In the genomic region with DNA sequence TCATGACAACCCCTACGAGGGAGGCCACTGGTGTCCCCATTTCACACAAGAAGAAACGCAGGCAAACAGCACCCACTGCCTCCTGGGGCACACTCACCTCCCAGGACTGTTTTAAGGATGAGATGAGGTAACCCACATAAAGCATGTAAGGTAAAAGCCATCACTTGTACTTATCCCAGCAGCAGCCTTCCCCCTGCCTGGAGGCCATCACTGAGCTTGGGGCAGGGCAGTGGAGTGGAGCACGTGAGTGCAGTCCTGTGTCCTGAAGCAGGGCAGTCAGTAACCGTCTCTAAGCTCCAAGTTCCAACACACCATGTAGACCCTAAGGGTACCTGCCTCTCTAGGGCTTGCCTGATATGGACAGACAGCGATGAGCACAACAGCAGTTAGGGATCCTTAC, we compare ENCODE assay signal across 14 cellular contexts. TPM values are rescaled to one million over a fixed set of nuclear protein-coding genes. Genes with fewer than 3 reads are reported as not detected.
A peak's percentile ranks its signal among the peaks of the same experiment; 100 is the strongest.
DNase-seq lines count a peak whose midpoint lies in the region; ATAC-seq, FAIRE-seq and TF ChIP-seq lines count a peak whose summit lies in the region.
"Had no signal": no experiment of that assay in that cellular context is flagged by ENCODE, and none has a peak within 500 bp of the region (broad histone marks: within the 10 kb centered on the region; RNA-seq: fewer than 3 reads in every experiment).

No MANE protein-coding gene starts in this region.

- DNase-seq in CD8-positive, alpha-beta T cell: no peak
- DNase-seq in activated naive CD8-positive, alpha-beta T cell treated with anti-CD3 and anti-CD28 coated beads for 36 hours: no peak
- no peak for DNase-seq in naive thymus-derived CD4-positive, alpha-beta T cell
- DNase-seq in LoVo (ENCODE audit: low spot score) (no peak), H54 (ENCODE audit: insufficient read length, low spot score) (no peak), sigmoid colon (no peak)
- DNase-seq: activated CD4-positive, alpha-beta T cell treated with anti-CD3 and anti-CD28 coated beads, Interleukin-2, amount 50 U/mL, for 4 hours; NCI-H446; SHP77 treated with DMSO at 0.1 percent for 48 hours; stimulated activated CD4-positive, alpha-beta T cell treated with anti-CD3 and anti-CD28 coated beads, Interleukin-4, amount 100 ng/mL, for 4 hours; testis had no signal

- CTCF ChIA-PET in CD8-positive, alpha-beta T cell (lab: Charles Lee): no interaction called here
- CTCF ChIA-PET in naive thymus-derived CD4-positive, alpha-beta T cell (lab: Charles Lee): interaction anchor here (0.8 to 1.4 kb wide), 2 partner anchors 8 to 147 kb away, joined by 4 to 6 read pairs; no protein-coding TSS in a partner anchor

- H3K4me1 ChIP-seq in CD8-positive, alpha-beta T cell (ENCODE audit: insufficient read depth, low read length): peaks cover 7% of the 10 kb centered on the region
- H3K4me1 ChIP-seq in HUES64 (ENCODE audit: insufficient read depth, low read length) (peaks cover 4% of the 10 kb centered on the region; the same call in 1 of the 2 replicates), sigmoid colon (peaks cover 0 to 26% (median 15%) of the 10 kb centered on the region in 4 donors)
- peaks cover 4 to 14% of the 10 kb centered on the region in 2 donors for H3K4me1 ChIP-seq in naive thymus-derived CD4-positive, alpha-beta T cell (ENCODE audit: control insufficient read depth in 2 of 2, insufficient read depth in 2 of 2, low read length in 2 of 2)

- TF ChIP-seq EP300 in sigmoid colon (IDR thresholded peaks at IDR 0.05): no peak

- peaks cover 3% of the 10 kb centered on the region for H3K36me3 Mint-ChIP-seq in CD8-positive, alpha-beta T cell
- H3K36me3 Mint-ChIP-seq in activated naive CD8-positive, alpha-beta T cell treated with anti-CD3 and anti-CD28 coated beads for 36 hours: peaks cover 22% of the 10 kb centered on the region
- peaks cover 0 to 8% (median 4%) of the 10 kb centered on the region in 5 donors for H3K36me3 Mint-ChIP-seq in naive thymus-derived CD4-positive, alpha-beta T cell

- WGBS in HUES64: 74% methylated on average over 5 of the region's 5 CpGs
- 71% methylated on average over 5 of the region's 5 CpGs for WGBS in sigmoid colon, 2 donors

- H3K36me3 ChIP-seq in CD8-positive, alpha-beta T cell (ENCODE audit: insufficient read depth, low read length): no peaks in the 10 kb centered on the region
- peaks cover 18% of the 10 kb centered on the region for H3K36me3 ChIP-seq in HUES64 (ENCODE audit: insufficient read depth, low read length)
- H3K36me3 ChIP-seq in naive thymus-derived CD4-positive, alpha-beta T cell (ENCODE audit: control insufficient read depth in 2 of 3, insufficient read depth in 3 of 3, low read length in 3 of 3): peaks cover 0 to 4% (median 0%) of the 10 kb centered on the region in 3 experiments
- H3K36me3 ChIP-seq in sigmoid colon: no peaks in the 10 kb centered on the region

- intact Hi-C loops in CD8-positive, alpha-beta T cell (cut with DNase I, micrococcal nuclease): loop anchor here (5.0 kb wide), 3 partner anchors 142 to 788 kb away; a partner anchor contains a TSS
- intact Hi-C loops in naive thymus-derived CD4-positive, alpha-beta T cell (cut with micrococcal nuclease): loop anchor here (5.0 to 10.0 kb wide), 3 partner anchors 37 to 601 kb away; no protein-coding TSS in a partner anchor
- intact Hi-C loops in sigmoid colon (cut with DNase I): loop anchor here (10.0 kb wide), 1 partner anchor 219 kb away; no protein-coding TSS in a partner anchor

- H3K27me3 Mint-ChIP-seq in CD8-positive, alpha-beta T cell (ENCODE audit: low read depth): no peaks in the 10 kb centered on the region
- H3K27me3 Mint-ChIP-seq in activated naive CD8-positive, alpha-beta T cell treated with anti-CD3 and anti-CD28 coated beads for 36 hours: no peaks in the 10 kb centered on the region
- H3K27me3 Mint-ChIP-seq in naive thymus-derived CD4-positive, alpha-beta T cell: no peaks in the 10 kb centered on the region

- POLR2A ChIA-PET in CD8-positive, alpha-beta T cell (lab: Charles Lee): no interaction called here
- POLR2A ChIA-PET in naive thymus-derived CD4-positive, alpha-beta T cell (lab: Charles Lee): interaction anchor here (0.7 kb wide), 1 partner anchor 25 kb away, joined by 3 read pairs; a partner anchor contains a TSS

- peak overlapping the region; percentile 58 for H3K9ac ChIP-seq in HUES64 (ENCODE audit: low read depth, low read length)

- H3K9me3 ChIP-seq in CD8-positive, alpha-beta T cell (ENCODE audit: low read length): no peaks in the 10 kb centered on the region
- H3K9me3 ChIP-seq in HUES64 (ENCODE audit: insufficient read depth, low read depth, low read length) (no peaks in the 10 kb centered on the region), sigmoid colon (no peaks in the 10 kb centered on the region)
- no peaks in the 10 kb centered on the region for H3K9me3 ChIP-seq in naive thymus-derived CD4-positive, alpha-beta T cell (ENCODE audit: control insufficient read depth in 2 of 3, low read length in 3 of 3)
- H3K9me3 ChIP-seq: testis had no signal

- no peaks in the 10 kb centered on the region for H3K9me3 Mint-ChIP-seq in CD8-positive, alpha-beta T cell
- H3K9me3 Mint-ChIP-seq in activated naive CD8-positive, alpha-beta T cell treated with anti-CD3 and anti-CD28 coated beads for 36 hours: no peaks in the 10 kb centered on the region
- H3K9me3 Mint-ChIP-seq in naive thymus-derived CD4-positive, alpha-beta T cell: no peaks in the 10 kb centered on the region

- no peak for TF ChIP-seq POLR2A in H54 (IDR thresholded peaks at IDR 0.05; ENCODE audit: low read depth, low read length)
- no peak for TF ChIP-seq POLR2A in sigmoid colon (IDR thresholded peaks at IDR 0.05)

- peaks cover 14% of the 10 kb centered on the region for H3K4me1 Mint-ChIP-seq in CD8-positive, alpha-beta T cell (ENCODE audit: low read depth)
- H3K4me1 Mint-ChIP-seq in activated naive CD8-positive, alpha-beta T cell treated with anti-CD3 and anti-CD28 coated beads for 36 hours: peaks cover 17% of the 10 kb centered on the region
- peaks cover 5 to 36% (median 26%) of the 10 kb centered on the region in 7 donors for H3K4me1 Mint-ChIP-seq in naive thymus-derived CD4-positive, alpha-beta T cell

- peak overlapping the region; percentile 72 for H3K4me3 Mint-ChIP-seq in CD8-positive, alpha-beta T cell
- peak overlapping the region; percentile 80 for H3K4me3 Mint-ChIP-seq in activated naive CD8-positive, alpha-beta T cell treated with anti-CD3 and anti-CD28 coated beads for 36 hours
- H3K4me3 Mint-ChIP-seq in naive thymus-derived CD4-positive, alpha-beta T cell: peak overlapping the region; percentile 65 to 88 (median 74)

- TF ChIP-seq CTCF in CD8-positive, alpha-beta T cell (IDR thresholded peaks at IDR 0.05): no peak
- no peak for TF ChIP-seq CTCF in sigmoid colon (IDR thresholded peaks at IDR 0.05)

- no peak for FAIRE-seq in H54 (lab: Jason Lieb, UNC)

- no peak overlapping the region for H3K27ac ChIP-seq in CD8-positive, alpha-beta T cell (ENCODE audit: low read depth, low read length)
- no peak overlapping the region for H3K27ac ChIP-seq in HUES64 (ENCODE audit: low read depth, low read length)
- no peak overlapping the region for H3K27ac ChIP-seq in naive thymus-derived CD4-positive, alpha-beta T cell (ENCODE audit: low read depth, low read length)
- no peak overlapping the region for H3K27ac ChIP-seq in sigmoid colon
- H3K27ac ChIP-seq: testis had no signal

- no peak for ATAC-seq in CD8-positive, alpha-beta T cell
- no peak for ATAC-seq in naive thymus-derived CD4-positive, alpha-beta T cell
- ATAC-seq in GM18502 (IDR thresholded peaks at IDR 0.05; ENCODE audit: poor library complexity, unreplicated experiment): no peak
- ATAC-seq: esophagus mucosa had no signal

- H3K4me3 ChIP-seq in CD8-positive, alpha-beta T cell (ENCODE audit: low read depth, low read length): no peak overlapping the region
- H3K4me3 ChIP-seq in HUES64 (ENCODE audit: low read length): peak overlapping the region; percentile 31
- no peak overlapping the region for H3K4me3 ChIP-seq in naive thymus-derived CD4-positive, alpha-beta T cell (ENCODE audit: low read length)
- H3K4me3 ChIP-seq in sigmoid colon: no peak overlapping the region

- H3K27ac Mint-ChIP-seq in CD8-positive, alpha-beta T cell: no peak overlapping the region
- H3K27ac Mint-ChIP-seq in activated naive CD8-positive, alpha-beta T cell treated with anti-CD3 and anti-CD28 coated beads for 36 hours: peak overlapping the region; percentile 34
- peak overlapping the region in 3 of 9 donors; percentile 4 to 74 (median 29) for H3K27ac Mint-ChIP-seq in naive thymus-derived CD4-positive, alpha-beta T cell

- H3K27me3 ChIP-seq in CD8-positive, alpha-beta T cell (ENCODE audit: insufficient read depth, low read length): no peaks in the 10 kb centered on the region
- H3K27me3 ChIP-seq in HUES64 (ENCODE audit: insufficient read depth, low read length): peaks cover 14% of the 10 kb centered on the region
- H3K27me3 ChIP-seq in naive thymus-derived CD4-positive, alpha-beta T cell (ENCODE audit: control insufficient read depth in 2 of 2, insufficient read depth in 2 of 2, low read length in 2 of 2): no peaks in the 10 kb centered on the region
- H3K27me3 ChIP-seq in sigmoid colon: no peaks in the 10 kb centered on the region
- H3K27me3 ChIP-seq: testis had no signal

RNA-seq across cellular contexts. Expression of a gene that starts 1.7 kb away (rescaled TPM):
- total RNA-seq in CD8-positive, alpha-beta T cell: 10 to 100 TPM; 25.9 to 31.1 TPM
- polyA plus RNA-seq in HUES64 (2013, experiment 1 of 2): 72.0 TPM
- 61.9 TPM for polyA plus RNA-seq in HUES64 (2013, experiment 2 of 2)
- 100 to 1,000 TPM; 117 to 123 TPM for total RNA-seq in activated naive CD8-positive, alpha-beta T cell treated with anti-CD3 and anti-CD28 coated beads for 36 hours
- total RNA-seq in naive thymus-derived CD4-positive, alpha-beta T cell: 100 to 1,000 TPM in 1 of 5 experiments, 10 to 100 TPM in 4; 54.5 to 138 (median 62.1) TPM
- polyA plus RNA-seq in naive thymus-derived CD4-positive, alpha-beta T cell: 1 to 10 TPM; 3.6 to 8.8 TPM
- 10 to 100 TPM; 12.5 to 37.4 (median 34.0) TPM for total RNA-seq in sigmoid colon
- polyA plus RNA-seq in sigmoid colon: 10 to 100 TPM; 11.1 to 33.5 (median 15.6) TPM

RNA-seq across cellular contexts. Expression of a gene that starts 2.0 kb away (rescaled TPM):
- total RNA-seq in CD8-positive, alpha-beta T cell: 1 to 10 TPM; 1.2 to 1.8 TPM
- 17.2 TPM for polyA plus RNA-seq in HUES64 (2013, experiment 1 of 2)
- 17.8 TPM for polyA plus RNA-seq in HUES64 (2013, experiment 2 of 2)
- total RNA-seq in activated naive CD8-positive, alpha-beta T cell treated with anti-CD3 and anti-CD28 coated beads for 36 hours: 10 to 100 TPM; 18.3 to 19.0 TPM
- total RNA-seq in naive thymus-derived CD4-positive, alpha-beta T cell: 10 to 100 TPM in 1 of 5 experiments, 1 to 10 TPM in 4; 2.6 to 26.8 (median 5.4) TPM
- 10 to 100 TPM; 10.4 to 11.1 TPM for polyA plus RNA-seq in naive thymus-derived CD4-positive, alpha-beta T cell
- total RNA-seq in sigmoid colon: 10 to 100 TPM; 19.4 to 46.4 (median 42.8) TPM
- polyA plus RNA-seq in sigmoid colon: 100 to 1,000 TPM in 1 of 3 donors, 10 to 100 TPM in 2; 41.6 to 127 (median 85.9) TPM

RNA-seq across cellular contexts. Expression of a gene that starts 25.2 kb away (rescaled TPM):
- 10 to 100 TPM; 14.7 to 15.7 TPM for total RNA-seq in CD8-positive, alpha-beta T cell
- 53.0 TPM for polyA plus RNA-seq in HUES64 (2013, experiment 1 of 2)
- 43.5 TPM for polyA plus RNA-seq in HUES64 (2013, experiment 2 of 2)
- total RNA-seq in activated naive CD8-positive, alpha-beta T cell treated with anti-CD3 and anti-CD28 coated beads for 36 hours: 100 to 1,000 TPM; 102 to 105 TPM
- 10 to 100 TPM; 19.3 to 51.7 (median 21.4) TPM for total RNA-seq in naive thymus-derived CD4-positive, alpha-beta T cell
- 10 to 100 TPM; 15.3 to 26.6 TPM for polyA plus RNA-seq in naive thymus-derived CD4-positive, alpha-beta T cell
- 10 to 100 TPM; 19.7 to 24.6 (median 23.7) TPM for total RNA-seq in sigmoid colon
- polyA plus RNA-seq in sigmoid colon: 10 to 100 TPM in 2 of 3 donors, 1 to 10 TPM in 1; 9.6 to 37.1 (median 19.9) TPM
